ENCODE assay signal across 18 cellular contexts in the genomic region with DNA sequence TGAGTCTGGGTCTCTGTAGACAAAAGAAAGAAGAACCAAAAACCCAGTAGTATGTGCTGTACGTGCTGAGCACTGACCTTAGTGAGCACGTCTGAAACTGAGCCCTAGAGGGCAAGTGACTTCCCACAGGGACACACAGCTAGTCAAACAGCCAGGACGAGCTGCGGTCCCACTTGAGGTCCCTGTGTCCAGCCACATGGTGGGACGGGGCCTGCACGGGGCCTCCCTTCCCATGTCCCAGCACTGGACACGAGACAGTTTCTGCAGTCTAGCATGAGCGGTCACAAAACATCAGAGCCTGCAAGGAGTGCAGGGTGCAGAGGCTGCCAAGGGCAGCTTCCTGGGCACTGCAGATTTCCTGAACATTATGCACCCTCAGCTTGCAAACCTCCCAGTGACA.
DNase-seq lines count a peak whose midpoint lies in the region; ATAC-seq, FAIRE-seq and TF ChIP-seq lines count a peak whose summit lies in the region.
"Had no signal": no experiment of that assay in that cellular context is flagged by ENCODE, and none has a peak within 500 bp of the region (broad histone marks: within the 10 kb centered on the region; RNA-seq: fewer than 3 reads in every experiment).

No MANE protein-coding gene starts in this region.

- TF ChIP-seq CTCF in Panc1 (IDR thresholded peaks at IDR 0.05) (no peak), kidney (IDR thresholded peaks at IDR 0.05; ENCODE audit: borderline replicate concordance, extremely low read depth, insufficient read depth) (no peak), neural progenitor cell (IDR thresholded peaks at IDR 0.05) (no peak)

- peak; percentile 15 for DNase-seq in left ventricle myocardium superior
- DNase-seq in cardiac septum (ENCODE audit: low spot score), result no peak
- no peak for DNase-seq in Panc1 (ENCODE audit: low read depth, low spot score)
- peak; percentile 52 for DNase-seq in kidney
- DNase-seq in DMS153 (lab: John Stamatoyannopoulos, UW), result no peak
- DNase-seq in neural progenitor cell (ENCODE audit: low spot score), result no peak
- no peak for DNase-seq in SHP77 treated with DMSO at 0.1 percent for 48 hours (lab: John Stamatoyannopoulos, UW)
- DNase-seq: CD8-positive, alpha-beta T cell; GM23248; HCEC 1CT; NCI-H1105; NCI-H1694; NCI-H2081 treated with DMSO at 0.1 percent for 48 hours had no signal

- no peak for ATAC-seq in left ventricle myocardium superior
- ATAC-seq in Panc1, result 0 out of 2 replicates have a peak, but pooled peaks have one; percentile 9
- ATAC-seq: CD8-positive, alpha-beta T cell had no signal

- H3K79me2 ChIP-seq in neural progenitor cell (ENCODE audit: low read depth), result no peaks in the 10 kb centered on the region

- H3K9me3 Mint-ChIP-seq in neural progenitor cell, result no peaks in the 10 kb centered on the region
- H3K9me3 Mint-ChIP-seq: CD8-positive, alpha-beta T cell had no signal

- H2AFZ ChIP-seq in neural progenitor cell (replicated peaks), result no peak overlapping the region
- H2AFZ ChIP-seq: GM23248 had no signal

- H3K27me3 ChIP-seq in Panc1 (ENCODE audit: control insufficient read depth, insufficient read depth, low read length) (no peaks in the 10 kb centered on the region), neural progenitor cell (no peaks in the 10 kb centered on the region)
- H3K27me3 ChIP-seq: BLaER1 treated with 17β-estradiol and CSF1 and Interleukin-3, amounts not matched to agents 10 nM and 100 nM had no signal

- POLR2A ChIA-PET in Panc1 (lab: Charles Lee), result no interaction called here

- no peak overlapping the region for H3K27ac Mint-ChIP-seq in neural progenitor cell
- H3K27ac Mint-ChIP-seq: CD8-positive, alpha-beta T cell had no signal

- intact Hi-C loops in left ventricle myocardium superior (cut with micrococcal nuclease), result no loop called here
- intact Hi-C loops in cardiac septum (cut with DNase I), result no loop called here
- intact Hi-C loops in Panc1 (cut with micrococcal nuclease; ENCODE audit: unreplicated experiment), result no loop called here
- intact Hi-C loops in kidney (cut with DNase I), result no loop called here

- H3K36me3 ChIP-seq in Panc1 (ENCODE audit: control insufficient read depth, insufficient read depth, low read length) (no peaks in the 10 kb centered on the region), kidney (ENCODE audit: control insufficient read depth in 1 of 2, insufficient read depth in 2 of 2, low read length in 2 of 2) (peaks cover 9 to 10% of the 10 kb centered on the region in 2 donors), neural progenitor cell (no peaks in the 10 kb centered on the region)

- no peak overlapping the region for H3K4me3 ChIP-seq in Panc1 (ENCODE audit: low read depth in 2 of 2, low read length in 2 of 2)
- no peak overlapping the region for H3K4me3 ChIP-seq in kidney (ENCODE audit: low read length in 2 of 2)
- H3K4me3 ChIP-seq in neural progenitor cell, result no peak overlapping the region
- H3K4me3 ChIP-seq: BLaER1 treated with 17β-estradiol and CSF1 and Interleukin-3, amounts not matched to agents 10 nM and 100 nM; GM23248 had no signal

- H3K9me3 ChIP-seq in Panc1 (ENCODE audit: control insufficient read depth, insufficient read depth, low read depth, low read length), result no peaks in the 10 kb centered on the region
- no peaks in the 10 kb centered on the region for H3K9me3 ChIP-seq in kidney (ENCODE audit: control insufficient read depth in 1 of 2, low read length in 2 of 2)
- H3K9me3 ChIP-seq in neural progenitor cell (ENCODE audit: low read depth), result no peaks in the 10 kb centered on the region
- H3K9me3 ChIP-seq: BLaER1 treated with 17β-estradiol and CSF1 and Interleukin-3, amounts not matched to agents 10 nM and 100 nM had no signal

- in situ Hi-C loops in Panc1 (cut with HindIII; ENCODE audit: low pct_unique_long_range_greater_than_20kb, low sequenced_read_pairs), result no loop called here

- no TSS peak for BruUV-seq in Panc1 (replicated peaks; lab: Mats Ljungman, UMichigan)

- no peak overlapping the region for H3K4me2 ChIP-seq in neural progenitor cell

- H3K4me1 ChIP-seq in Panc1 (ENCODE audit: control insufficient read depth, insufficient read depth, low read length), result no peaks in the 10 kb centered on the region
- peaks cover 6 to 26% of the 10 kb centered on the region in 2 donors for H3K4me1 ChIP-seq in kidney (ENCODE audit: control insufficient read depth in 1 of 2, insufficient read depth in 1 of 2, low read depth in 1 of 2, low read length in 2 of 2)
- peaks cover 22% of the 10 kb centered on the region for H3K4me1 ChIP-seq in neural progenitor cell

- peaks cover 51% of the 10 kb centered on the region for H3K4me1 Mint-ChIP-seq in neural progenitor cell

- FAIRE-seq in kidney (lab: Jason Lieb, UNC), result no peak
- FAIRE-seq: A204.1, GM12891, GM19239 had no signal

- CTCF ChIA-PET in Panc1 (lab: Charles Lee), result no interaction called here

- H3K36me3 Mint-ChIP-seq in neural progenitor cell, result peaks cover 9% of the 10 kb centered on the region

- H3K27ac ChIP-seq in Panc1 (ENCODE audit: low read length), result no peak overlapping the region
- H3K27ac ChIP-seq in kidney (ENCODE audit: low read depth in 2 of 2, low read length in 2 of 2), result peak overlapping the region; percentile 49 to 58
- peak overlapping the region; percentile 19 for H3K27ac ChIP-seq in temporal lobe (ENCODE audit: low read depth, low read length)
- H3K27ac ChIP-seq in neural progenitor cell, result no peak overlapping the region
- H3K27ac ChIP-seq: GM23248 had no signal

- peaks cover 34% of the 10 kb centered on the region for H4K20me1 ChIP-seq in neural progenitor cell (ENCODE audit: low read depth)

- H3F3A ChIP-seq in neural progenitor cell (ENCODE audit: low read depth), result peaks cover 14% of the 10 kb centered on the region

- H3K9ac ChIP-seq in kidney (ENCODE audit: low read length in 2 of 2) (no peak overlapping the region), neural progenitor cell (no peak overlapping the region)
- H3K9ac ChIP-seq: BLaER1 treated with 17β-estradiol and CSF1 and Interleukin-3, amounts not matched to agents 10 nM and 100 nM; GM23248 had no signal

- peaks cover 6% of the 10 kb centered on the region for H3K27me3 Mint-ChIP-seq in neural progenitor cell (ENCODE audit: insufficient read depth, low read depth)

- H3K4me3 Mint-ChIP-seq in neural progenitor cell, result no peak overlapping the region
- H3K4me3 Mint-ChIP-seq: CD8-positive, alpha-beta T cell had no signal

Comparison
In these comparisons a context has a peak if more than half of its experiments do, and no peak if none do; other contexts are left out.
1. DNase-seq: peak in left ventricle myocardium superior (single experiment) and kidney (single experiment); none in cardiac septum (single experiment), Panc1 (single experiment), DMS153 (single experiment), neural progenitor cell (single experiment) and SHP77 treated with DMSO at 0.1 percent for 48 hours (single experiment).
2. H3K27ac ChIP-seq: peak in kidney (2 of 2) and temporal lobe (single experiment); none in Panc1 (single experiment) and neural progenitor cell (single experiment).